30 cellular contexts compared by ENCODE assay signal in the genomic region with DNA sequence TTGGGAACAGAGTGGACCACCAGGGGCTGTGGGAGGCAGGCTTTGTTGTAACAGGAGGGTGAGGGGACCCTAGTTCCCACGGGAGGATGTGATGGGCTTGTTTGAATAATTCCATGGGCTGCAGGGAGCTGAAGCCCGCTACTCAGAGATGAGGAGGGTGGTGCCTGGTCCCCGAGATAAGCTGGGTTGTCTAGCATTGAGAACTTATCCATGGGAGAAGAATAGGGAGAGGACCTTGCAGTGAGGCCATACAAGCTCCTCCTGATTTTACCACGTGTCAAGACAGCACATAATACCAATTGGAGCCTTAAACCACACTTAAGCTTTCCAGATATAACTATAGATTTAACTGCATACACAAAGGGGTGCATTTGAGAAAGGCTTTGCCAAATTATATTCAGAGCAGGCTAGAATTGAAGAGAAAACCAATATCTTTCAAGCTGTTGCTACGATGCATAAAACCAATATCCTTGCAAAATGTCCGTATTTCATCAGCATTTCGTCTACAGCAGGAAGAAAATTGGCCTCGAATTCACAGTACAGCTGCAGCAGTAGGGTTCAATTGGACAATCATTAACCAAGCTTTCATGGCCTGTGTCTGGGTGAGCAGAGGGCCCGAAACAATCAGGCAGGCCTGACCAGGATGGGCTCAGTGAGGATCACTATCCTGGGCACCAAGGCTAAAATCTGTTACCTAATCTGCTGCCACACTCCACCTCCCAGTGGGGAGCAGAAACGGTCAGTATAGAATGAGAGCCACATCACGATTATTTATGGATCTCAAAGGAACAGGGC.
"Had no signal": no experiment of that assay in that cellular context is flagged by ENCODE, and none has a peak within 500 bp of the region (broad histone marks: within the 10 kb centered on the region; RNA-seq: fewer than 3 reads in every experiment).

No MANE protein-coding gene starts in this region.

- H3K27me3 ChIP-seq: MG63 had no signal

- H3K4me3 ChIP-seq: MG63 had no signal

- DNase-seq: Karpas-422, Kasumi-1, MG63, MM.1S, MV-4-11, NCI-H1048, NCI-H1092, NCI-H1092 treated with DMSO at 0.1 percent for 48 hours, NCI-H1105, NCI-H1105 treated with DMSO at 0.1 percent for 48 hours, NCI-H1417 treated with DMSO at 0.1 percent for 48 hours, NCI-H1436, NCI-H1436 treated with DMSO at 0.1 percent for 48 hours, NCI-H146, NCI-H1694, NCI-H1694 treated with DMSO at 0.1 percent for 48 hours, NCI-H1930, NCI-H2029, NCI-H2029 treated with DMSO at 0.1 percent for 48 hours, NCI-H2081, NCI-H2081 treated with DMSO at 0.1 percent for 48 hours, NCI-H2107, NCI-H2171, NCI-H2171 treated with DMSO at 0.1 percent for 48 hours, NCI-H2227 treated with DMSO at 0.1 percent for 48 hours, NCI-H226, NCI-H345, NCI-H446, NCI-H446 treated with DMSO at 0.1 percent for 48 hours, NCI-H510A had no signal

- H3K9me3 ChIP-seq: MG63 had no signal

- H3K36me3 ChIP-seq: MG63 had no signal
